Comparison of ENCODE assay signal across 1 cellular context in genomic region chr20:35173576-35174192, GRCh38.
TF ChIP-seq lines count a peak whose summit lies in the region.

No MANE protein-coding gene starts in this region.

TF ChIP-seq in K562, 482 proteins besides CTCF, POLR2A, EP300 and RAD21:
- no peak for TF ChIP-seq ZNF3 (CRISPR knock-in tag; IDR thresholded peaks at IDR 0.05)
- no peak for TF ChIP-seq ETS1 (conservative IDR thresholded peaks at IDR 0.05; ENCODE audit: control insufficient read depth, low read depth, low read length)
- no peak for TF ChIP-seq OTX1 (CRISPR knock-in tag; IDR thresholded peaks at IDR 0.05)
- TF ChIP-seq MEF2D (tag; conservative IDR thresholded peaks at IDR 0.05; ENCODE audit: low read depth) = no peak
- no peak for TF ChIP-seq GATA2 (CRISPR knock-in tag; IDR thresholded peaks at IDR 0.05)
- no peak for TF ChIP-seq ZNF143 (CRISPR knock-in tag; IDR thresholded peaks at IDR 0.05)
- no peak for TF ChIP-seq ZBTB17 (CRISPR knock-in tag; IDR thresholded peaks at IDR 0.05)
- no peak for TF ChIP-seq ZNF324 (CRISPR knock-in tag; IDR thresholded peaks at IDR 0.05)
- no peak for TF ChIP-seq BCLAF1 (IDR thresholded peaks at IDR 0.05; ENCODE audit: borderline replicate concordance in 1 of 2, control insufficient read depth in 1 of 2, low read depth in 2 of 2, low read length in 1 of 2)
- no peak for TF ChIP-seq ZNF274 (IDR thresholded peaks at IDR 0.05; ENCODE audit: borderline replicate concordance, low read depth, low read length)
- no peak for TF ChIP-seq MTF1 (CRISPR knock-in tag; IDR thresholded peaks at IDR 0.05; ENCODE audit: borderline replicate concordance)
